Comparison of ENCODE assay signal across 11 cellular contexts in the genomic region with DNA sequence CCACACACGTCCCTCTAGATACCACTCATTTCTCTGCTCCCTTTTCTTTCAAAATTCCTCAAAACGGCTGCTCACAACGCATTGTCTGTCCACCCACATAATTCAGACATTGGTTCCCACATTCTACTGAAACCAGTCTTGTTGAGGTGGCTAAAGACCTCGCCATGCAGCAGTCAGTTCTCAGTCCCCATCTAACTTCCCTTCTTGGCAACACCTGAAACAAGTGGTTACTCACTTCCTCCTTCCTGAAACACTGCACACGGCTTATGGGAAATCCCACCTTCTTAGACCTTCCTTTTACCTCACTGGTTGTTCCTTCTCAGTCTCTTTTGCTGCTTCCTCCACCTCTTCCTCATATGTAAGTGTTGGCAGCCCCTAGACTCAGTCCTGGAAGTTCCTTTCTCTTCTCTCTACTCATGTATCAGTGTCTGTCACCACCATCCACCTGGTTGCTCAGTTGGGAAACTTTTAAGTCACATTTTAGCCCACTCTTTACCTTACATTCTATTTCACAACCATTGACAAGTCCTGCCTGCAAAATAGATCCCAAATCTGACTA.
DNase-seq lines count a peak whose midpoint lies in the region; ATAC-seq and TF ChIP-seq lines count a peak whose summit lies in the region.
"Had no signal": no experiment of that assay in that cellular context is flagged by ENCODE, and none has a peak within 500 bp of the region (broad histone marks: within the 10 kb centered on the region; RNA-seq: fewer than 3 reads in every experiment).

No MANE protein-coding gene starts in this region.

- H3K36me3 Mint-ChIP-seq in activated CD4-positive, alpha-beta T cell treated with anti-CD3 and anti-CD28 coated beads, Interleukin-2, amount 10 ng/mL, durations not matched to agents 7 days and 5 days (ENCODE audit: low read depth), result peaks cover 20% of the 10 kb centered on the region
- H3K36me3 Mint-ChIP-seq in naive B cell, result peaks cover 15 to 22% of the 10 kb centered on the region in 2 donors

- POLR2A ChIA-PET in activated CD4-positive, alpha-beta T cell treated with anti-CD3 and anti-CD28 coated beads, Interleukin-2, amount 10 ng/mL, durations not matched to agents 7 days and 5 days (lab: Charles Lee), result no interaction called here
- POLR2A ChIA-PET in HEK293T (lab: Yijun Ruan, JAX), result no interaction called here

- peak overlapping the region; percentile 74 for H3K27ac Mint-ChIP-seq in activated CD4-positive, alpha-beta T cell treated with anti-CD3 and anti-CD28 coated beads, Interleukin-2, amount 10 ng/mL, durations not matched to agents 7 days and 5 days
- H3K27ac Mint-ChIP-seq in naive B cell, result peak overlapping the region in 5 of 6 donors; percentile 0 to 82 (median 5)
- H3K27ac Mint-ChIP-seq: activated naive CD8-positive, alpha-beta T cell had no signal

- ATAC-seq in HG02623 (IDR thresholded peaks at IDR 0.05; ENCODE audit: unreplicated experiment), result peak; percentile 96
- ATAC-seq in naive B cell (ENCODE audit: low read depth in 2 of 2), result peak; percentile 77 to 97
- no peak for ATAC-seq in left lobe of liver
- ATAC-seq: Panc1 had no signal

- no peak overlapping the region for H3K4me3 ChIP-seq in Jurkat, Clone E6-1 (ENCODE audit: low read length)
- H3K4me3 ChIP-seq: heart left ventricle had no signal

- no peak for DNase-seq in activated CD4-positive, alpha-beta T cell treated with anti-CD3 and anti-CD28 coated beads, Interleukin-2, amount 10 ng/mL, durations not matched to agents 7 days and 5 days
- no peak for DNase-seq in activated CD4-positive, alpha-beta T cell treated with anti-CD3 and anti-CD28 coated beads, Interleukin-2, amount 50 U/mL, for 4 hours
- DNase-seq in Jurkat, Clone E6-1 (ENCODE audit: low read depth, low spot score), result peak; percentile 22
- no peak for DNase-seq in naive B cell
- DNase-seq in HEK293T (ENCODE audit: extremely low spot score), result no peak
- DNase-seq in COLO668 (lab: John Stamatoyannopoulos, UW; ENCODE audit: unreplicated experiment), result no peak
- DNase-seq in left lobe of liver (ENCODE audit: low spot score), result no peak
- DNase-seq: heart left ventricle had no signal

- CTCF ChIA-PET in activated CD4-positive, alpha-beta T cell treated with anti-CD3 and anti-CD28 coated beads, Interleukin-2, amount 10 ng/mL, durations not matched to agents 7 days and 5 days (lab: Charles Lee), result no interaction called here
- CTCF ChIA-PET in HEK293T (lab: Yijun Ruan, JAX), result no interaction called here

- peaks cover 15% of the 10 kb centered on the region for H3K4me1 Mint-ChIP-seq in activated CD4-positive, alpha-beta T cell treated with anti-CD3 and anti-CD28 coated beads, Interleukin-2, amount 10 ng/mL, durations not matched to agents 7 days and 5 days
- peaks cover 13 to 19% (median 15%) of the 10 kb centered on the region in 3 donors for H3K4me1 Mint-ChIP-seq in naive B cell

- no peaks in the 10 kb centered on the region for H3K27me3 Mint-ChIP-seq in activated CD4-positive, alpha-beta T cell treated with anti-CD3 and anti-CD28 coated beads, Interleukin-2, amount 10 ng/mL, durations not matched to agents 7 days and 5 days
- no peaks in the 10 kb centered on the region for H3K27me3 Mint-ChIP-seq in naive B cell

- peaks cover 27% of the 10 kb centered on the region for H3K9me3 Mint-ChIP-seq in activated CD4-positive, alpha-beta T cell treated with anti-CD3 and anti-CD28 coated beads, Interleukin-2, amount 10 ng/mL, durations not matched to agents 7 days and 5 days
- H3K9me3 Mint-ChIP-seq in naive B cell, result peaks cover 18 to 29% (median 23%) of the 10 kb centered on the region in 7 donors

- H3K4me3 Mint-ChIP-seq in activated CD4-positive, alpha-beta T cell treated with anti-CD3 and anti-CD28 coated beads, Interleukin-2, amount 10 ng/mL, durations not matched to agents 7 days and 5 days, result no peak overlapping the region
- H3K4me3 Mint-ChIP-seq in naive B cell, result peak overlapping the region in 4 of 8 donors; percentile 4 to 58 (median 24)
- H3K4me3 Mint-ChIP-seq: activated naive CD8-positive, alpha-beta T cell had no signal

TF ChIP-seq in HEK293T, 16 proteins besides CTCF, POLR2A, EP300 and RAD21:
- no peak for TF ChIP-seq ELF4 (IDR thresholded peaks at IDR 0.05)
- TF ChIP-seq, protein P1, sequence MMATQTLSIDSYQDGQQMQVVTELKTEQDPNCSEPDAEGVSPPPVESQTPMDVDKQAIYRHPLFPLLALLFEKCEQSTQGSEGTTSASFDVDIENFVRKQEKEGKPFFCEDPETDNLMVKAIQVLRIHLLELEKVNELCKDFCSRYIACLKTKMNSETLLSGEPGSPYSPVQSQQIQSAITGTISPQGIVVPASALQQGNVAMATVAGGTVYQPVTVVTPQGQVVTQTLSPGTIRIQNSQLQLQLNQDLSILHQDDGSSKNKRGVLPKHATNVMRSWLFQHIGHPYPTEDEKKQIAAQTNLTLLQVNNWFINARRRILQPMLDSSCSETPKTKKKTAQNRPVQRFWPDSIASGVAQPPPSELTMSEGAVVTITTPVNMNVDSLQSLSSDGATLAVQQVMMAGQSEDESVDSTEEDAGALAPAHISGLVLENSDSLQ (IDR thresholded peaks at IDR 0.05), result no peak
- no peak for TF ChIP-seq ZNF384 (IDR thresholded peaks at IDR 0.05)
- no peak for TF ChIP-seq L3MBTL2 (conservative IDR thresholded peaks at IDR 0.05)
- TF ChIP-seq FOXK2 (IDR thresholded peaks at IDR 0.05), result no peak
- no peak for TF ChIP-seq NFRKB (IDR thresholded peaks at IDR 0.05)
- no peak for TF ChIP-seq SUZ12 (IDR thresholded peaks at IDR 0.05)
- no peak for TF ChIP-seq FOXA1 (IDR thresholded peaks at IDR 0.05)
- TF ChIP-seq HDGF (IDR thresholded peaks at IDR 0.05; ENCODE audit: borderline replicate concordance), result no peak
- no peak for TF ChIP-seq CTBP1 (IDR thresholded peaks at IDR 0.05; ENCODE audit: borderline replicate concordance)
- no peak for TF ChIP-seq BHLHE40 (IDR thresholded peaks at IDR 0.05; ENCODE audit: borderline replicate concordance)
- TF ChIP-seq TARDBP (IDR thresholded peaks at IDR 0.05), result no peak
- TF ChIP-seq FOXM1 (IDR thresholded peaks at IDR 0.05; ENCODE audit: borderline replicate concordance), result no peak
- TF ChIP-seq ARNT (IDR thresholded peaks at IDR 0.05), result no peak
- TF ChIP-seq LEF1 (IDR thresholded peaks at IDR 0.05; ENCODE audit: borderline replicate concordance), result no peak
- no peak for TF ChIP-seq SP1 (IDR thresholded peaks at IDR 0.05)
TF ChIP-seq in HEK293T: peak in this region for 0.
